ENCODE assay signal across 4 cellular contexts in the genomic region with DNA sequence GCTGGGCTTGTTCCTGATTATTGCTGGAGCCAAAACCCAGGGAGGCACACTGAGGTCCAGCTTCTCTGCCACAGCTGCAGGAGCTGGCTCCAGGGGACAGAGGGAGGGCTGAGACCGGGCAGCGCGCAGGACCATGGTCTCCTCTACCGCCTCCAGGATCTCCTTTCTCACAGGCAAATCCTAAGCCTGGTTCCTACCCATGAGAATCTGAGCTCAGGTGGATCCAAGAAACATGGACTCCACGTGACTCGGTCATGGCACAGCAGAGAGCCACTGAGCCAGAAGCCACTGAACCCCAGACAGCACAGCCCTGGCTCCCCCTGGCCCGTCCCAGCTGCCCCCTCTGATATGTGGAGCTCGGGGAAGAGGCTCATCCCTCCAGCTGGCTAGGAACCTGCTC.
"Had no signal": no experiment of that assay in that cellular context is flagged by ENCODE, and none has a peak within 500 bp of the region (broad histone marks: within the 10 kb centered on the region; RNA-seq: fewer than 3 reads in every experiment).

No MANE protein-coding gene starts in this region.

- H3K9me3 Mint-ChIP-seq: H9 had no signal

- DNase-seq: H9, HCEC 1CT had no signal

- H3K4me1 Mint-ChIP-seq: GM23338 had no signal

- H3K36me3 Mint-ChIP-seq: IgD-negative memory B cell had no signal

- H3K27ac Mint-ChIP-seq: GM23338, H9, IgD-negative memory B cell had no signal

- H3K4me3 Mint-ChIP-seq: GM23338, H9, IgD-negative memory B cell had no signal

- H3K4me3 ChIP-seq: GM23338 had no signal

- ATAC-seq: GM23338 had no signal
